In the genomic region with DNA sequence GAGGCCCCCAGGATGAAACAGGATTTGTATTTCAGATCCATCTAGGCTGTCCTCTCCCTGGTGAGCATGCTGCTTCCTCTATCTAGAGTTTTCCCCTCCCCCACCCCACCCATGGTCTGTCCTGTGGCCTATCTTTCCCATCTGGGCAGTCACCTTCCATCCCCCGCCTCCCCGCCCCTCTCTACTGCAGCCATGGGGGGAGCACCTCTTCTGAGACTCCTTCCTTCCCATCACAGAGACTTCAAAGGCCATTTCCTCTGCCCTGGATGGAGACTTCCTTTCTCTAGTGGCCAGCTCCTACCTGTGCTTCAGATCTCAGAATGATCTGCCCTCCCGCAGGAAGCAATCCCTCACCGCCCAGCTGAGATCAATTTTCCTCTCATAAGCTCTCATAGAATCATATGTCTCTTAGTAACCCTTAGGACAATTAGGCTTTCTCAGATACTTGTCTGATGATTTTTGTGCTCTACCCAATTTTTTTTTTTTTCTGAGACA, we compare ENCODE assay signal across 25 cellular contexts.
DNase-seq lines count a peak whose midpoint lies in the region; ATAC-seq, FAIRE-seq and TF ChIP-seq lines count a peak whose summit lies in the region.
"Had no signal": no experiment of that assay in that cellular context is flagged by ENCODE, and none has a peak within 500 bp of the region (broad histone marks: within the 10 kb centered on the region; RNA-seq: fewer than 3 reads in every experiment).

No MANE protein-coding gene starts in this region.

- no peak for TF ChIP-seq EP300 in K562 (IDR thresholded peaks at IDR 0.05; ENCODE audit: low read length)

- H3K4me1 Mint-ChIP-seq in Caco-2 (ENCODE audit: low read depth, unreplicated experiment), result no peaks in the 10 kb centered on the region
- H3K4me1 Mint-ChIP-seq: nephron had no signal

- no peak for ATAC-seq in activated naive CD4-positive, alpha-beta T cell treated with anti-CD3 and anti-CD28 coated beads, Interleukin-2, amount 50 U/mL, for 72 hours
- no peak; the same call in 1 of the 3 replicates for ATAC-seq in K562
- no peak for ATAC-seq in HG03520 (IDR thresholded peaks at IDR 0.05; ENCODE audit: unreplicated experiment)
- ATAC-seq in HG02623 (IDR thresholded peaks at IDR 0.05; ENCODE audit: unreplicated experiment), result no peak
- ATAC-seq: PC-3 had no signal

- POLR2A ChIA-PET in K562 (lab: Yijun Ruan, JAX) (no interaction called here), Caco-2 (lab: Charles Lee) (no interaction called here)

- H3K9ac ChIP-seq in Loucy (ENCODE audit: low read depth, low read length, poor library complexity, severe bottlenecking) (peak overlapping the region; percentile 65), K562 (ENCODE audit: insufficient read depth in 1 of 2, low read depth in 2 of 2, low read length in 2 of 2) (no peak overlapping the region)

- no peaks in the 10 kb centered on the region for H3K36me3 Mint-ChIP-seq in activated naive CD4-positive, alpha-beta T cell treated with anti-CD3 and anti-CD28 coated beads, Interleukin-2, amount 50 U/mL, for 72 hours
- H3K36me3 Mint-ChIP-seq in Caco-2 (ENCODE audit: insufficient read depth, unreplicated experiment), result no peaks in the 10 kb centered on the region

- intact Hi-C loops in K562 (cut with micrococcal nuclease), result loop anchor here (5.0 kb wide), 1 partner anchor 37 kb away; no protein-coding TSS in a partner anchor
- intact Hi-C loops in Caco-2 (cut with micrococcal nuclease; ENCODE audit: unreplicated experiment), result no loop called here

- H3F3A ChIP-seq in Loucy (ENCODE audit: low read depth), result no peaks in the 10 kb centered on the region

- no peak for DNase-seq in activated naive CD4-positive, alpha-beta T cell treated with anti-CD3 and anti-CD28 coated beads, Interleukin-2, amount 50 U/mL, for 72 hours (ENCODE audit: low spot score in 2 of 2)
- no peak for DNase-seq in activated naive CD4-positive, alpha-beta T cell treated with anti-CD3 and anti-CD28 coated beads, Interleukin-2, amount 50 U/mL, for 16 hours
- DNase-seq in K562 (ENCODE audit: extremely low read depth in 1 of 4, low spot score in 3 of 4), result peak in 2 of 4 experiments; percentile 17 to 27
- DNase-seq in Caco-2, result no peak
- DNase-seq: ACHN; activated CD4-positive, alpha-beta T cell treated with anti-CD3 and anti-CD28 coated beads for 1 hour; activated gamma-delta T cell treated with Interleukin-2 at 50 U/mL for 16 hours; gastrocnemius medialis; NCI-H1105 treated with DMSO at 0.1 percent for 48 hours; NCI-H1930; NCI-H2171 treated with DMSO at 0.1 percent for 48 hours; NCI-H510A; PC-3; stimulated activated CD4-positive, alpha-beta T cell treated with anti-CD3 and anti-CD28 coated beads, Interleukin-4, amount 100 ng/mL, for 4 hours; trophoblast cell had no signal

- CTCF ChIA-PET in K562 (lab: Yijun Ruan, JAX; ENCODE audit: low intra/inter-chr PET ratio) (no interaction called here), Caco-2 (lab: Charles Lee) (interaction anchor here (0.7 kb wide), 1 partner anchor 108 kb away, joined by 3 read pairs; no protein-coding TSS in a partner anchor)

- TF ChIP-seq POLR2A in K562 (conservative IDR thresholded peaks at IDR 0.05), result no peak

- H3K27ac Mint-ChIP-seq in activated naive CD4-positive, alpha-beta T cell treated with anti-CD3 and anti-CD28 coated beads, Interleukin-2, amount 50 U/mL, for 72 hours, result peak overlapping the region; percentile 39 to 50
- no peak overlapping the region for H3K27ac Mint-ChIP-seq in Caco-2 (ENCODE audit: unreplicated experiment)
- H3K27ac Mint-ChIP-seq: B cell, nephron had no signal

- H3K4me2 ChIP-seq in Loucy (ENCODE audit: low read depth, low read length, poor library complexity, severe bottlenecking) (peak overlapping the region; percentile 39), K562 (ENCODE audit: insufficient read depth, low read length) (no peak overlapping the region)
- H3K4me2 ChIP-seq: hepatocyte had no signal

- H3K9me1 ChIP-seq in K562 (ENCODE audit: control insufficient read depth, insufficient read depth, low read length), result no peaks in the 10 kb centered on the region

- no peak overlapping the region for H3K4me3 Mint-ChIP-seq in Caco-2 (ENCODE audit: unreplicated experiment)
- H3K4me3 Mint-ChIP-seq: B cell, nephron had no signal

- H3K4me3 ChIP-seq in Loucy (ENCODE audit: low read length, poor library complexity, severe bottlenecking) (no peak overlapping the region), K562 (no peak overlapping the region), neutrophil (ENCODE audit: low read depth in 1 of 2, low read length in 1 of 2) (no peak overlapping the region), Caco-2 (ENCODE audit: low read depth, low read length) (no peak overlapping the region)
- H3K4me3 ChIP-seq: gastrocnemius medialis, HAP-1, hepatocyte, lung had no signal

- BruUV-seq in K562 (replicated peaks; lab: Mats Ljungman, UMichigan), result no TSS peak
- BruUV-seq in Caco-2 (replicated peaks; lab: Mats Ljungman, UMichigan), result no TSS peak

- H3K27me3 Mint-ChIP-seq in Caco-2 (ENCODE audit: insufficient read depth, unreplicated experiment), result peaks cover 34% of the 10 kb centered on the region

- H3K9me3 ChIP-seq in Loucy (ENCODE audit: insufficient read depth, low read depth, low read length), result no peaks in the 10 kb centered on the region
- no peaks in the 10 kb centered on the region for H3K9me3 ChIP-seq in K562 (replicated peaks; ENCODE audit: control insufficient read depth, insufficient read depth, low read depth, low read length)
- no peaks in the 10 kb centered on the region for H3K9me3 ChIP-seq in neutrophil
- H3K9me3 ChIP-seq in Caco-2, result no peaks in the 10 kb centered on the region
- H3K9me3 ChIP-seq: gastrocnemius medialis, HAP-1 had no signal

- H3K27ac ChIP-seq in K562 (ENCODE audit: extremely low read depth, low read depth, low read length) (no peak overlapping the region), neutrophil (peak overlapping the region; percentile 18)
- H3K27ac ChIP-seq: gastrocnemius medialis, hepatocyte had no signal

- H4K20me1 ChIP-seq in Loucy (ENCODE audit: insufficient read depth, low read length, poor library complexity, severe bottlenecking) (no peaks in the 10 kb centered on the region), K562 (replicated peaks; ENCODE audit: control insufficient read depth, insufficient read depth, low read length) (no peaks in the 10 kb centered on the region)

- H3K36me3 ChIP-seq in Loucy (ENCODE audit: insufficient read depth, low read length) (no peaks in the 10 kb centered on the region), K562 (ENCODE audit: control insufficient read depth, insufficient read depth, low read length) (no peaks in the 10 kb centered on the region), neutrophil (no peaks in the 10 kb centered on the region), Caco-2 (ENCODE audit: control insufficient read depth, insufficient read depth, low read length) (no peaks in the 10 kb centered on the region)
- H3K36me3 ChIP-seq: gastrocnemius medialis, HAP-1 had no signal

- H3K9me2 ChIP-seq in Loucy (replicated peaks; ENCODE audit: low read depth, low read length), result no peaks in the 10 kb centered on the region

- no peak for FAIRE-seq in K562 (lab: Jason Lieb, UNC)
- FAIRE-seq: GM12891 had no signal

- peaks cover 72% of the 10 kb centered on the region for H3K4me1 ChIP-seq in Loucy (ENCODE audit: insufficient read depth, low read length, poor library complexity, severe bottlenecking)
- H3K4me1 ChIP-seq in K562 (replicated peaks in 1 of 2; ENCODE audit: control insufficient read depth in 2 of 2, insufficient read depth in 2 of 2, low read length in 2 of 2), result no peaks in the 10 kb centered on the region; a peak in 1 of 5 replicates
- H3K4me1 ChIP-seq in neutrophil (ENCODE audit: control insufficient read depth in 1 of 2, insufficient read depth in 1 of 2, low read depth in 1 of 2, low read length in 1 of 2), result peaks cover 12 to 21% of the 10 kb centered on the region in 2 experiments
- no peaks in the 10 kb centered on the region for H3K4me1 ChIP-seq in Caco-2
- H3K4me1 ChIP-seq: HAP-1 had no signal

- H3K9me3 Mint-ChIP-seq in activated naive CD4-positive, alpha-beta T cell treated with anti-CD3 and anti-CD28 coated beads, Interleukin-2, amount 50 U/mL, for 72 hours, result no peaks in the 10 kb centered on the region
- H3K9me3 Mint-ChIP-seq in Caco-2 (ENCODE audit: unreplicated experiment), result no peaks in the 10 kb centered on the region
- H3K9me3 Mint-ChIP-seq: nephron had no signal

- no peak for TF ChIP-seq RAD21 in K562 (CRISPR knock-in tag; conservative IDR thresholded peaks at IDR 0.05 in 1 of 2, IDR thresholded peaks at IDR 0.05 in 1 of 2)

- in situ Hi-C loops in K562 (cut with MboI), result no loop called here

- no peaks in the 10 kb centered on the region for H3K27me3 ChIP-seq in Loucy (ENCODE audit: insufficient read depth, low read length, poor library complexity, severe bottlenecking)
- peaks cover 0 to 4% of the 10 kb centered on the region in 2 experiments; a peak in 4 of 5 replicates for H3K27me3 ChIP-seq in K562 (ENCODE audit: control insufficient read depth in 2 of 2, insufficient read depth in 2 of 2, low read length in 2 of 2)
- H3K27me3 ChIP-seq in neutrophil, result no peaks in the 10 kb centered on the region
- no peaks in the 10 kb centered on the region for H3K27me3 ChIP-seq in Caco-2 (replicated peaks; ENCODE audit: control insufficient read depth, insufficient read depth, low read length)
- H3K27me3 ChIP-seq: gastrocnemius medialis, hepatocyte had no signal

- no peak for TF ChIP-seq CTCF in Loucy (conservative IDR thresholded peaks at IDR 0.05; ENCODE audit: low read length)
- no peak for TF ChIP-seq CTCF in K562 (IDR thresholded peaks at IDR 0.05 in 2 of 3, conservative IDR thresholded peaks at IDR 0.05 in 1 of 3; ENCODE audit: insufficient read depth in 2 of 3, low read depth in 1 of 3, low read length in 3 of 3)
- no peak for TF ChIP-seq CTCF in neutrophil (IDR thresholded peaks at IDR 0.05)
- TF ChIP-seq CTCF in Caco-2 (IDR thresholded peaks at IDR 0.05; ENCODE audit: insufficient read depth in 1 of 2, low read depth in 1 of 2, low read length in 1 of 2, severe bottlenecking in 1 of 2, unreplicated experiment in 1 of 2), result no peak

- H3K79me2 ChIP-seq in Loucy (ENCODE audit: insufficient read depth, low read length) (no peaks in the 10 kb centered on the region), K562 (ENCODE audit: control insufficient read depth, insufficient read depth, low read length) (no peaks in the 10 kb centered on the region)
- H3K79me2 ChIP-seq: hepatocyte had no signal

- 0% methylated on average over 4 of the region's 4 CpGs for WGBS in K562 (ENCODE audit: insufficient coverage, low coverage, missing lambda C conversion rate)

- H2AFZ ChIP-seq in Loucy (ENCODE audit: low read length), result no peak overlapping the region
- H2AFZ ChIP-seq in K562 (ENCODE audit: low read depth, low read length), result 0 out of 2 replicates have a peak overlapping the region, but pooled peaks have one; percentile 3
- H2AFZ ChIP-seq: hepatocyte had no signal

TF ChIP-seq in K562, 482 proteins besides CTCF, POLR2A, EP300 and RAD21 (continues in another document):
- no peak for TF ChIP-seq ZNF764 (CRISPR knock-in tag; IDR thresholded peaks at IDR 0.05; ENCODE audit: low read depth)
- 0 out of 2 replicates have a peak, but pooled peaks have one; percentile 24 for TF ChIP-seq ZNF263 (CRISPR knock-in tag; IDR thresholded peaks at IDR 0.05; ENCODE audit: borderline replicate concordance)
- no peak for TF ChIP-seq BRF1 (IDR thresholded peaks at IDR 0.05; ENCODE audit: borderline replicate concordance, extremely low read depth, insufficient read length)
